In genomic region chr17:76007131-76007849, GRCh38 we compare ENCODE assay signal across 20 cellular contexts. TPM values are rescaled to one million over a fixed set of nuclear protein-coding genes. Genes with fewer than 3 reads are reported as not detected.
DNase-seq lines count a peak whose midpoint lies in the region; ATAC-seq, FAIRE-seq and TF ChIP-seq lines count a peak whose summit lies in the region.
"Had no signal": no experiment of that assay in that cellular context is flagged by ENCODE, and none has a peak within 500 bp of the region (broad histone marks: within the 10 kb centered on the region; RNA-seq: fewer than 3 reads in every experiment).

No MANE protein-coding gene starts in this region.

- H3K36me3 ChIP-seq in HepG2 (replicated peaks in 1 of 2; ENCODE audit: control insufficient read depth in 1 of 2, insufficient read depth in 2 of 2, low read length in 2 of 2) (peaks cover 0 to 6% of the 10 kb centered on the region in 2 experiments; a peak in 2 of 5 replicates), right lobe of liver (no peaks in the 10 kb centered on the region), A673 (ENCODE audit: insufficient read depth, low read length, poor library complexity, severe bottlenecking) (peaks cover 7% of the 10 kb centered on the region)

- peaks cover 37% of the 10 kb centered on the region for H3K4me1 ChIP-seq in HepG2 (ENCODE audit: insufficient read depth, low read length)
- H3K4me1 ChIP-seq in right lobe of liver: peaks cover 0 to 24% (median 12%) of the 10 kb centered on the region in 4 donors
- H3K4me1 ChIP-seq in A673 (ENCODE audit: insufficient read depth, low read length, poor library complexity, severe bottlenecking): no peaks in the 10 kb centered on the region

- no peak overlapping the region for H3K9ac ChIP-seq in HepG2 (ENCODE audit: insufficient read depth, low read depth, low read length)

- TF ChIP-seq POLR2A in HepG2 (IDR thresholded peaks at IDR 0.05; ENCODE audit: insufficient read depth in 1 of 2, low read depth in 2 of 2, low read length in 2 of 2): no peak
- TF ChIP-seq POLR2A in right lobe of liver (IDR thresholded peaks at IDR 0.05): no peak

- 94% methylated on average over 32 of the region's 39 CpGs for WGBS in HepG2 (ENCODE audit: low lambda C conversion rate)
- 91% methylated on average over 15 of the region's 39 CpGs for WGBS in right lobe of liver (ENCODE audit: insufficient coverage, low coverage, low lambda C conversion rate, missing lambda C conversion rate)

- H3K27me3 ChIP-seq in HepG2 (ENCODE audit: control insufficient read depth in 1 of 2, insufficient read depth in 2 of 2, low read length in 2 of 2): no peaks in the 10 kb centered on the region
- H3K27me3 ChIP-seq in right lobe of liver: no peaks in the 10 kb centered on the region
- no peaks in the 10 kb centered on the region for H3K27me3 ChIP-seq in A673 (replicated peaks; ENCODE audit: insufficient read depth, low read depth, low read length, poor library complexity)

- H3K4me2 ChIP-seq in HepG2 (ENCODE audit: low read depth, low read length): no peak overlapping the region

- BruUV-seq in HepG2 (replicated peaks; lab: Mats Ljungman, UMichigan) (no TSS peak), A673 (replicated peaks; lab: Mats Ljungman, UMichigan) (no TSS peak)

- no peak for TF ChIP-seq RAD21 in HepG2 (CRISPR knock-in tag; IDR thresholded peaks at IDR 0.05)

- no peaks in the 10 kb centered on the region for H4K20me1 ChIP-seq in HepG2 (ENCODE audit: insufficient read depth, low read length)

- no peak for TF ChIP-seq EP300 in HepG2 (IDR thresholded peaks at IDR 0.05; ENCODE audit: low read depth in 2 of 2, low read length in 2 of 2)
- no peak for TF ChIP-seq EP300 in HepG2 (CRISPR knock-in tag; IDR thresholded peaks at IDR 0.05; ENCODE audit: borderline replicate concordance)

- TF ChIP-seq CTCF in HepG2 (CRISPR knock-in tag; IDR thresholded peaks at IDR 0.05) (no peak), right lobe of liver (IDR thresholded peaks at IDR 0.05) (no peak), RWPE1 (conservative IDR thresholded peaks at IDR 0.05; ENCODE audit: low read depth) (no peak), A673 (conservative IDR thresholded peaks at IDR 0.05; ENCODE audit: low read depth, low read length) (no peak)

- DNase-seq in HepG2 (ENCODE audit: low spot score) (no peak), right lobe of liver (no peak), RWPE1 (ENCODE audit: low spot score) (no peak), urothelium cell line (ENCODE audit: low spot score) (no peak), epidermal melanocyte (ENCODE audit: insufficient read length, low spot score) (no peak), A673 (ENCODE audit: low spot score) (no peak)
- DNase-seq: DMS79; HFFc6; NCI-H1105; NCI-H1694; NCI-H2081 treated with DMSO at 0.1 percent for 48 hours; NCI-H748 treated with DMSO at 0.1 percent for 48 hours; NK-92 treated with Interleukin-12 subunit alpha and Interleukin-12 subunit beta, amount 100 ng/mL, for 24 hours; SIG-M5; T-cell had no signal

- CTCF ChIA-PET in HepG2 (lab: Yijun Ruan, JAX; ENCODE audit: low intra/inter-chr PET ratio, low total read pairs): no interaction called here
- CTCF ChIA-PET in RWPE1 (lab: Yijun Ruan, JAX): interaction anchor here (0.6 to 1.2 kb wide), 3 partner anchors 97 to 102 kb away, joined by 3 to 5 read pairs (median 3); no protein-coding TSS in a partner anchor
- CTCF ChIA-PET in A673 (lab: Charles Lee): no interaction called here

- H3K79me2 ChIP-seq in HepG2 (ENCODE audit: insufficient read depth, low read length): no peaks in the 10 kb centered on the region

- in situ Hi-C loops in HepG2 (cut with HindIII; ENCODE audit: extremely low pct_ligation_motif_present, low pct_unique_long_range_greater_than_20kb): loop anchor here (5.0 kb wide), 2 partner anchors 50 to 100 kb away; no protein-coding TSS in a partner anchor

- H3K9me3 ChIP-seq in HepG2 (ENCODE audit: low read length): no peaks in the 10 kb centered on the region
- H3K9me3 ChIP-seq in right lobe of liver: no peaks in the 10 kb centered on the region
- H3K9me3 ChIP-seq in A673 (ENCODE audit: low read depth, low read length, poor library complexity, severe bottlenecking): no peaks in the 10 kb centered on the region

- intact Hi-C loops in HepG2 (cut with micrococcal nuclease; ENCODE audit: unreplicated experiment): no loop called here
- intact Hi-C loops in right lobe of liver (cut with DNase I): loop anchor here (5.0 kb wide), 1 partner anchor 100 kb away; no protein-coding TSS in a partner anchor
- intact Hi-C loops in A673 (cut with micrococcal nuclease; ENCODE audit: unreplicated experiment): no loop called here

- POLR2A ChIA-PET in HepG2 (lab: Yijun Ruan, JAX) (interaction anchor here (0.5 to 1.4 kb wide), 2 partner anchors 25 to 64 kb away, joined by 4 read pairs; no protein-coding TSS in a partner anchor), RWPE1 (lab: Yijun Ruan, JAX; ENCODE audit: low non-redundant PET) (no interaction called here), A673 (lab: Charles Lee; ENCODE audit: low non-redundant PET) (no interaction called here)

- H3K4me3 ChIP-seq in HepG2 (replicated peaks in 1 of 3; ENCODE audit: insufficient read depth in 1 of 3, low read depth in 2 of 3, low read length in 3 of 3) (no peak overlapping the region), right lobe of liver (no peak overlapping the region), A673 (ENCODE audit: low read depth, low read length, poor library complexity, severe bottlenecking) (no peak overlapping the region)

- no peak for FAIRE-seq in HepG2 (lab: Jason Lieb, UNC)
- FAIRE-seq in urothelium cell line (lab: Jason Lieb, UNC): peak; percentile 50
- FAIRE-seq: A204.1 had no signal

- H2AFZ ChIP-seq in HepG2 (ENCODE audit: low read length): no peak overlapping the region

- H3K27ac ChIP-seq in HepG2 (ENCODE audit: extremely low read length, insufficient read depth, low read length) (no peak overlapping the region), right lobe of liver (no peak overlapping the region), RWPE1 (0 out of 2 replicates have a peak overlapping the region, but pooled peaks have one; percentile 1), A673 (ENCODE audit: low read depth, low read length, poor library complexity, severe bottlenecking) (no peak overlapping the region)
- H3K27ac ChIP-seq: C4-2B had no signal

- no peak for ATAC-seq in HepG2
- ATAC-seq in right lobe of liver: no peak
- ATAC-seq: SK-N-SH treated with all-trans-retinoic acid at 6 μM for 48 hours, T-cell had no signal

RNA-seq across cellular contexts. Expression of gene CDK3, which starts 6.6 kb away (rescaled TPM):
- 2.0 and 5.8 TPM in 2 replicates for total RNA-seq in HepG2 (2016; rRNA removed; fragmentation: Illumina TruSeq; extraction: Trizol)
- total RNA-seq in HepG2 (2016; cell fraction: cytosol; rRNA removed; fragmentation: Illumina TruSeq; extraction: Trizol; ENCODE audit: low read depth): 1.8 and 2.5 TPM in 2 replicates
- total RNA-seq in HepG2 (2016; cell fraction: insoluble cytoplasmic fraction; rRNA removed; fragmentation: Illumina TruSeq; extraction: Trizol): 1.6 and 5.0 TPM in 2 replicates
- 2.3 TPM in 2 replicates for total RNA-seq in HepG2 (2016; cell fraction: membrane; rRNA removed; fragmentation: Illumina TruSeq; extraction: Trizol)
- 7.8 and 9.0 TPM in 2 replicates for total RNA-seq in HepG2 (2016; cell fraction: nucleus; rRNA removed; fragmentation: Illumina TruSeq; extraction: Trizol)
- 11.4 and 18.0 TPM in 2 replicates for polyA plus RNA-seq in HepG2 (2011; rRNA removed)
- 5.4 and 6.1 TPM in 2 replicates for polyA plus RNA-seq in HepG2 (2011; cell fraction: cytosol; rRNA removed)
- 90.2 and 107 TPM in 2 replicates for polyA plus RNA-seq in HepG2 (2011; cell fraction: nucleus; rRNA removed)
- polyA plus RNA-seq in HepG2 (2012): 10.2 and 11.2 TPM in 2 replicates
- polyA plus RNA-seq in HepG2 (2016; cell fraction: cytosol; fragmentation: Illumina TruSeq; extraction: Trizol; ENCODE audit: low read depth): 0.93 and 1.5 TPM in 2 replicates
- 1.1 and 1.4 TPM in 2 replicates for polyA plus RNA-seq in HepG2 (2016; cell fraction: insoluble cytoplasmic fraction; fragmentation: Illumina TruSeq; extraction: Trizol; ENCODE audit: low read depth)
- polyA plus RNA-seq in HepG2 (2016; cell fraction: membrane; fragmentation: Illumina TruSeq; extraction: Trizol; ENCODE audit: low read depth): 1.8 and 2.0 TPM in 2 replicates
- polyA plus RNA-seq in HepG2 (2016; cell fraction: nucleus; fragmentation: Illumina TruSeq; extraction: Trizol; ENCODE audit: insufficient read depth, low read depth): 29.8 and 32.4 TPM in 2 replicates
- 0.84 and 2.9 TPM in 2 replicates for polyA minus RNA-seq in HepG2 (2011; rRNA and poly(A)+ RNA removed; ENCODE audit: low replicate concordance)
- polyA minus RNA-seq in HepG2 (2011; cell fraction: cytosol; rRNA and poly(A)+ RNA removed): 0.62 and 1.3 TPM in 2 replicates
- polyA minus RNA-seq in HepG2 (2011; cell fraction: nucleus; rRNA and poly(A)+ RNA removed): 4.0 and 7.6 TPM in 2 replicates
- total RNA-seq in right lobe of liver: 10 to 100 TPM in 1 of 6 experiments, 1 to 10 TPM in 5; 2.2 to 11.0 (median 3.1) TPM
- total RNA-seq in A673 (2021): 8.5 and 10.0 TPM in 2 replicates

RNA-seq across cellular contexts. Expression of gene EVPL, which starts 19.8 kb away (rescaled TPM):
- 3.6 and 8.2 TPM in 2 replicates for total RNA-seq in HepG2 (2016; rRNA removed; fragmentation: Illumina TruSeq; extraction: Trizol)
- 1.1 and 1.8 TPM in 2 replicates for total RNA-seq in HepG2 (2016; cell fraction: cytosol; rRNA removed; fragmentation: Illumina TruSeq; extraction: Trizol; ENCODE audit: low read depth)
- 2.4 and 9.2 TPM in 2 replicates for total RNA-seq in HepG2 (2016; cell fraction: insoluble cytoplasmic fraction; rRNA removed; fragmentation: Illumina TruSeq; extraction: Trizol)
- 1.1 and 1.4 TPM in 2 replicates for total RNA-seq in HepG2 (2016; cell fraction: membrane; rRNA removed; fragmentation: Illumina TruSeq; extraction: Trizol)
- 8.8 and 9.0 TPM in 2 replicates for total RNA-seq in HepG2 (2016; cell fraction: nucleus; rRNA removed; fragmentation: Illumina TruSeq; extraction: Trizol)
- polyA plus RNA-seq in HepG2 (2011; rRNA removed): 2.1 and 4.3 TPM in 2 replicates
- polyA plus RNA-seq in HepG2 (2011; cell fraction: cytosol; rRNA removed): 0.99 and 1.4 TPM in 2 replicates
- 26.0 and 30.5 TPM in 2 replicates for polyA plus RNA-seq in HepG2 (2011; cell fraction: nucleus; rRNA removed)
- 3.9 and 4.6 TPM in 2 replicates for polyA plus RNA-seq in HepG2 (2012)
- polyA plus RNA-seq in HepG2 (2016; cell fraction: cytosol; fragmentation: Illumina TruSeq; extraction: Trizol; ENCODE audit: low read depth): 0.88 and 1.3 TPM in 2 replicates
- 2.9 and 4.4 TPM in 2 replicates for polyA plus RNA-seq in HepG2 (2016; cell fraction: insoluble cytoplasmic fraction; fragmentation: Illumina TruSeq; extraction: Trizol; ENCODE audit: low read depth)
- 1.0 and 1.6 TPM in 2 replicates for polyA plus RNA-seq in HepG2 (2016; cell fraction: membrane; fragmentation: Illumina TruSeq; extraction: Trizol; ENCODE audit: low read depth)
- 26.6 and 28.0 TPM in 2 replicates for polyA plus RNA-seq in HepG2 (2016; cell fraction: nucleus; fragmentation: Illumina TruSeq; extraction: Trizol; ENCODE audit: insufficient read depth, low read depth)
- 3.4 and 3.8 TPM in 2 replicates for polyA minus RNA-seq in HepG2 (2011; rRNA and poly(A)+ RNA removed; ENCODE audit: low replicate concordance)
- polyA minus RNA-seq in HepG2 (2011; cell fraction: cytosol; rRNA and poly(A)+ RNA removed): 3.0 TPM in 2 replicates
- 4.9 and 7.6 TPM in 2 replicates for polyA minus RNA-seq in HepG2 (2011; cell fraction: nucleus; rRNA and poly(A)+ RNA removed)
- total RNA-seq in right lobe of liver: under 1 TPM in 1 of 6 experiments, not detected in 5; 0.62 TPM
- 0.15 and 0.21 TPM in 2 replicates for total RNA-seq in A673 (2021)
- total RNA-seq: H4, HFFc6, LHCN-M2 had no signal

RNA-seq across cellular contexts. Expression of gene TEN1, which starts 28.2 kb away (rescaled TPM):
- total RNA-seq in HepG2 (2016; rRNA removed; fragmentation: Illumina TruSeq; extraction: Trizol): 14.7 and 18.0 TPM in 2 replicates
- 26.3 and 36.8 TPM in 2 replicates for total RNA-seq in HepG2 (2016; cell fraction: cytosol; rRNA removed; fragmentation: Illumina TruSeq; extraction: Trizol; ENCODE audit: low read depth)
- 13.8 and 19.0 TPM in 2 replicates for total RNA-seq in HepG2 (2016; cell fraction: insoluble cytoplasmic fraction; rRNA removed; fragmentation: Illumina TruSeq; extraction: Trizol)
- total RNA-seq in HepG2 (2016; cell fraction: membrane; rRNA removed; fragmentation: Illumina TruSeq; extraction: Trizol): 38.9 and 47.5 TPM in 2 replicates
- 9.0 and 10.9 TPM in 2 replicates for total RNA-seq in HepG2 (2016; cell fraction: nucleus; rRNA removed; fragmentation: Illumina TruSeq; extraction: Trizol)
- polyA plus RNA-seq in HepG2 (2011; rRNA removed): 21.3 and 29.4 TPM in 2 replicates
- polyA plus RNA-seq in HepG2 (2011; cell fraction: cytosol; rRNA removed): 20.7 and 26.7 TPM in 2 replicates
- polyA plus RNA-seq in HepG2 (2011; cell fraction: nucleus; rRNA removed): 68.4 and 69.7 TPM in 2 replicates
- polyA plus RNA-seq in HepG2 (2012): 17.2 and 19.1 TPM in 2 replicates
- 36.8 and 50.4 TPM in 2 replicates for polyA plus RNA-seq in HepG2 (2016; cell fraction: cytosol; fragmentation: Illumina TruSeq; extraction: Trizol; ENCODE audit: low read depth)
- polyA plus RNA-seq in HepG2 (2016; cell fraction: insoluble cytoplasmic fraction; fragmentation: Illumina TruSeq; extraction: Trizol; ENCODE audit: low read depth): 17.0 and 17.1 TPM in 2 replicates
- polyA plus RNA-seq in HepG2 (2016; cell fraction: membrane; fragmentation: Illumina TruSeq; extraction: Trizol; ENCODE audit: low read depth): 37.6 and 44.5 TPM in 2 replicates
- 23.5 and 24.6 TPM in 2 replicates for polyA plus RNA-seq in HepG2 (2016; cell fraction: nucleus; fragmentation: Illumina TruSeq; extraction: Trizol; ENCODE audit: insufficient read depth, low read depth)
- 12.3 and 13.2 TPM in 2 replicates for polyA minus RNA-seq in HepG2 (2011; rRNA and poly(A)+ RNA removed; ENCODE audit: low replicate concordance)
- 3.3 and 7.8 TPM in 2 replicates for polyA minus RNA-seq in HepG2 (2011; cell fraction: cytosol; rRNA and poly(A)+ RNA removed)
- 6.5 and 7.1 TPM in 2 replicates for polyA minus RNA-seq in HepG2 (2011; cell fraction: nucleus; rRNA and poly(A)+ RNA removed)
- 10 to 100 TPM in 5 of 6 experiments, 1 to 10 TPM in 1; 6.9 to 25.2 (median 14.1) TPM for total RNA-seq in right lobe of liver
- total RNA-seq in A673 (2021): 13.3 and 16.2 TPM in 2 replicates

RNA-seq across cellular contexts. Expression of gene ACOX1, which starts 28.3 kb away (rescaled TPM):
- 120 and 156 TPM in 2 replicates for total RNA-seq in HepG2 (2016; rRNA removed; fragmentation: Illumina TruSeq; extraction: Trizol)
- total RNA-seq in HepG2 (2016; cell fraction: cytosol; rRNA removed; fragmentation: Illumina TruSeq; extraction: Trizol; ENCODE audit: low read depth): 10.7 and 14.1 TPM in 2 replicates
- total RNA-seq in HepG2 (2016; cell fraction: insoluble cytoplasmic fraction; rRNA removed; fragmentation: Illumina TruSeq; extraction: Trizol): 117 and 150 TPM in 2 replicates
- total RNA-seq in HepG2 (2016; cell fraction: membrane; rRNA removed; fragmentation: Illumina TruSeq; extraction: Trizol): 29.9 and 30.7 TPM in 2 replicates
- 86.5 and 102 TPM in 2 replicates for total RNA-seq in HepG2 (2016; cell fraction: nucleus; rRNA removed; fragmentation: Illumina TruSeq; extraction: Trizol)
- 84.2 and 86.4 TPM in 2 replicates for polyA plus RNA-seq in HepG2 (2011; rRNA removed)
- polyA plus RNA-seq in HepG2 (2011; cell fraction: cytosol; rRNA removed): 56.8 and 64.7 TPM in 2 replicates
- 77.2 and 84.5 TPM in 2 replicates for polyA plus RNA-seq in HepG2 (2011; cell fraction: nucleus; rRNA removed)
- polyA plus RNA-seq in HepG2 (2012): 59.6 and 89.0 TPM in 2 replicates
- 5.3 and 5.6 TPM in 2 replicates for polyA plus RNA-seq in HepG2 (2016; cell fraction: cytosol; fragmentation: Illumina TruSeq; extraction: Trizol; ENCODE audit: low read depth)
- 71.5 and 71.7 TPM in 2 replicates for polyA plus RNA-seq in HepG2 (2016; cell fraction: insoluble cytoplasmic fraction; fragmentation: Illumina TruSeq; extraction: Trizol; ENCODE audit: low read depth)
- 8.6 and 11.1 TPM in 2 replicates for polyA plus RNA-seq in HepG2 (2016; cell fraction: membrane; fragmentation: Illumina TruSeq; extraction: Trizol; ENCODE audit: low read depth)
- 66.2 and 73.5 TPM in 2 replicates for polyA plus RNA-seq in HepG2 (2016; cell fraction: nucleus; fragmentation: Illumina TruSeq; extraction: Trizol; ENCODE audit: insufficient read depth, low read depth)
- polyA minus RNA-seq in HepG2 (2011; rRNA and poly(A)+ RNA removed; ENCODE audit: low replicate concordance): 73.6 and 303 TPM in 2 replicates
- 201 and 237 TPM in 2 replicates for polyA minus RNA-seq in HepG2 (2011; cell fraction: cytosol; rRNA and poly(A)+ RNA removed)
- polyA minus RNA-seq in HepG2 (2011; cell fraction: nucleus; rRNA and poly(A)+ RNA removed): 162 and 215 TPM in 2 replicates
- 100 to 1,000 TPM; 112 to 202 (median 190) TPM for total RNA-seq in right lobe of liver
- total RNA-seq in A673 (2021): 35.0 and 39.5 TPM in 2 replicates

Comparison
In these comparisons a context has a peak if more than half of its experiments do, and no peak if none do; other contexts are left out.
1. intact Hi-C loops: an anchor here in right lobe of liver (5.0 kb wide); none called in HepG2 and A673.